ENCODE assay signal across 16 cellular contexts in genomic region chr6:73704798-73705197, GRCh38. TPM values are rescaled to one million over a fixed set of nuclear protein-coding genes. Genes with fewer than 3 reads are reported as not detected.
DNase-seq lines count a peak whose midpoint lies in the region; ATAC-seq, FAIRE-seq and TF ChIP-seq lines count a peak whose summit lies in the region.
"Had no signal": no experiment of that assay in that cellular context is flagged by ENCODE, and none has a peak within 500 bp of the region (broad histone marks: within the 10 kb centered on the region; RNA-seq: fewer than 3 reads in every experiment).

No MANE protein-coding gene starts in this region.

- no TSS peak for BruUV-seq in HepG2 (replicated peaks; lab: Mats Ljungman, UMichigan)

- in situ Hi-C loops in HepG2 (cut with HindIII; ENCODE audit: extremely low pct_ligation_motif_present, low pct_unique_long_range_greater_than_20kb), result no loop called here

- no peaks in the 10 kb centered on the region for H3K36me3 ChIP-seq in HepG2 (replicated peaks in 1 of 2; ENCODE audit: control insufficient read depth in 1 of 2, insufficient read depth in 2 of 2, low read length in 2 of 2)
- no peaks in the 10 kb centered on the region for H3K36me3 ChIP-seq in right lobe of liver
- peaks cover 0 to 5% of the 10 kb centered on the region in 2 donors for H3K36me3 ChIP-seq in muscle layer of duodenum (ENCODE audit: control insufficient read depth in 1 of 2, insufficient read depth in 2 of 2, low read length in 2 of 2)
- H3K36me3 ChIP-seq in vagina, result no peaks in the 10 kb centered on the region
- H3K36me3 ChIP-seq in endodermal cell (ENCODE audit: control insufficient read depth, insufficient read depth, low read length), result no peaks in the 10 kb centered on the region
- H3K36me3 ChIP-seq: HAP-1 had no signal

- H3K4me1 Mint-ChIP-seq in endodermal cell, result no peaks in the 10 kb centered on the region
- H3K4me1 Mint-ChIP-seq: brain had no signal

- intact Hi-C loops in HepG2 (cut with micrococcal nuclease; ENCODE audit: unreplicated experiment) (no loop called here), right lobe of liver (cut with DNase I) (no loop called here), vagina (cut with DNase I) (no loop called here)

- H3K27ac ChIP-seq in HepG2 (ENCODE audit: extremely low read length, insufficient read depth, low read length) (no peak overlapping the region), right lobe of liver (no peak overlapping the region), muscle layer of duodenum (ENCODE audit: low read length) (peak overlapping the region; percentile 66), vagina (peak overlapping the region; percentile 91), endodermal cell (ENCODE audit: low read depth, low read length) (no peak overlapping the region)

- H3K36me3 Mint-ChIP-seq in endodermal cell (ENCODE audit: low read depth), result no peaks in the 10 kb centered on the region
- H3K36me3 Mint-ChIP-seq: brain had no signal

- TF ChIP-seq CTCF in HepG2 (CRISPR knock-in tag; IDR thresholded peaks at IDR 0.05) (no peak), right lobe of liver (IDR thresholded peaks at IDR 0.05) (no peak), choroid plexus epithelial cell (conservative IDR thresholded peaks at IDR 0.05; ENCODE audit: low read depth, low read length) (no peak), vagina (IDR thresholded peaks at IDR 0.05) (no peak), endodermal cell (conservative IDR thresholded peaks at IDR 0.05) (no peak)

- TF ChIP-seq POLR2A in HepG2 (IDR thresholded peaks at IDR 0.05; ENCODE audit: insufficient read depth in 1 of 2, low read depth in 2 of 2, low read length in 2 of 2) (no peak), right lobe of liver (IDR thresholded peaks at IDR 0.05) (no peak), vagina (IDR thresholded peaks at IDR 0.05) (no peak)

- H3K9ac ChIP-seq in HepG2 (ENCODE audit: insufficient read depth, low read depth, low read length), result no peak overlapping the region
- no peak overlapping the region for H3K9ac ChIP-seq in endodermal cell (ENCODE audit: extremely low read depth, low read length, poor library complexity, severe bottlenecking)

- no peak overlapping the region for H2AFZ ChIP-seq in HepG2 (ENCODE audit: low read length)

- H3K4me3 Mint-ChIP-seq in endodermal cell, result no peak overlapping the region
- H3K4me3 Mint-ChIP-seq: brain had no signal

- POLR2A ChIA-PET in HepG2 (lab: Yijun Ruan, JAX), result no interaction called here

- H3K27me3 ChIP-seq in HepG2 (ENCODE audit: control insufficient read depth in 1 of 2, insufficient read depth in 2 of 2, low read length in 2 of 2) (no peaks in the 10 kb centered on the region), right lobe of liver (no peaks in the 10 kb centered on the region), muscle layer of duodenum (ENCODE audit: low read depth, low read length) (no peaks in the 10 kb centered on the region), vagina (no peaks in the 10 kb centered on the region), endodermal cell (ENCODE audit: control insufficient read depth, insufficient read depth, low read length, poor library complexity, severe bottlenecking) (no peaks in the 10 kb centered on the region)

- H3K79me2 ChIP-seq in HepG2 (ENCODE audit: insufficient read depth, low read length), result no peaks in the 10 kb centered on the region

- no peak for ATAC-seq in HepG2
- ATAC-seq in right lobe of liver, result no peak
- no peak for ATAC-seq in GM21515 (IDR thresholded peaks at IDR 0.05; ENCODE audit: unreplicated experiment)

- H3K9me3 Mint-ChIP-seq in endodermal cell, result no peaks in the 10 kb centered on the region
- H3K9me3 Mint-ChIP-seq: brain had no signal

- no peak for DNase-seq in HepG2 (ENCODE audit: low spot score)
- DNase-seq in right lobe of liver, result no peak
- DNase-seq in choroid plexus epithelial cell (ENCODE audit: low read depth), result peak; percentile 29
- DNase-seq in vagina (ENCODE audit: extremely low spot score in 2 of 2), result no peak
- no peak for DNase-seq in stimulated activated CD4-positive, alpha-beta T cell treated with anti-CD3 and anti-CD28 coated beads, Interleukin-4, amount 100 ng/mL, for 1 hour
- DNase-seq in endodermal cell, result no peak
- DNase-seq: activated CD4-positive, CD25-positive, alpha-beta regulatory T cell treated with anti-CD3 and anti-CD28 coated beads, Interleukin-2, amount 50 U/mL, for 72 hours; activated naive CD4-positive, alpha-beta T cell; NCI-H1436 treated with DMSO at 0.1 percent for 48 hours; NCI-H345; stimulated activated CD4-positive, alpha-beta T cell treated with anti-CD3 and anti-CD28 coated beads, Interleukin-12 subunit alpha, Interleukin-12 subunit beta, amount 100 ng/mL, for 4 hours had no signal

- H3K4me1 ChIP-seq in HepG2 (ENCODE audit: insufficient read depth, low read length) (peaks cover 21% of the 10 kb centered on the region), right lobe of liver (no peaks in the 10 kb centered on the region), muscle layer of duodenum (ENCODE audit: control insufficient read depth in 1 of 2, insufficient read depth in 2 of 2, low read length in 2 of 2) (no peaks in the 10 kb centered on the region), vagina (peaks cover 37% of the 10 kb centered on the region), endodermal cell (ENCODE audit: control insufficient read depth, insufficient read depth, low read length) (no peaks in the 10 kb centered on the region)
- H3K4me1 ChIP-seq: HAP-1 had no signal

- FAIRE-seq in HepG2 (lab: Jason Lieb, UNC), result no peak
- FAIRE-seq: islet of Langerhans had no signal

- no peaks in the 10 kb centered on the region for H4K20me1 ChIP-seq in HepG2 (ENCODE audit: insufficient read depth, low read length)

- no peaks in the 10 kb centered on the region for H3K27me3 Mint-ChIP-seq in endodermal cell (ENCODE audit: insufficient read depth)
- H3K27me3 Mint-ChIP-seq: brain had no signal

- CTCF ChIA-PET in HepG2 (lab: Yijun Ruan, JAX; ENCODE audit: low intra/inter-chr PET ratio, low total read pairs), result no interaction called here

- H3K9me3 ChIP-seq in HepG2 (ENCODE audit: low read length) (no peaks in the 10 kb centered on the region), right lobe of liver (no peaks in the 10 kb centered on the region), muscle layer of duodenum (ENCODE audit: control insufficient read depth in 1 of 2, low read length in 2 of 2) (no peaks in the 10 kb centered on the region), vagina (no peaks in the 10 kb centered on the region), endodermal cell (ENCODE audit: control insufficient read depth, low read length) (no peaks in the 10 kb centered on the region)
- H3K9me3 ChIP-seq: HAP-1 had no signal

- H3K4me2 ChIP-seq in HepG2 (ENCODE audit: low read depth, low read length), result 0 out of 2 replicates have a peak overlapping the region, but pooled peaks have one; percentile 30

- H3K27ac Mint-ChIP-seq in endodermal cell, result no peak overlapping the region

- no peak for TF ChIP-seq RAD21 in HepG2 (CRISPR knock-in tag; IDR thresholded peaks at IDR 0.05)

- H3K4me3 ChIP-seq in HepG2 (replicated peaks in 1 of 3; ENCODE audit: insufficient read depth in 1 of 3, low read depth in 2 of 3, low read length in 3 of 3) (no peak overlapping the region), right lobe of liver (no peak overlapping the region), choroid plexus epithelial cell (ENCODE audit: low read depth, low read length) (no peak overlapping the region), muscle layer of duodenum (ENCODE audit: low read depth in 1 of 2, low read length in 2 of 2) (no peak overlapping the region), vagina (no peak overlapping the region), endodermal cell (ENCODE audit: low read length) (no peak overlapping the region)
- H3K4me3 ChIP-seq: HAP-1 had no signal

- TF ChIP-seq EP300 in HepG2 (IDR thresholded peaks at IDR 0.05; ENCODE audit: low read depth in 2 of 2, low read length in 2 of 2) (no peak), HepG2 (CRISPR knock-in tag; IDR thresholded peaks at IDR 0.05; ENCODE audit: borderline replicate concordance) (no peak)

- 89% methylated on average over 4 of the region's 4 CpGs for WGBS in HepG2 (ENCODE audit: low lambda C conversion rate)
- 79% methylated on average over 4 of the region's 4 CpGs for WGBS in right lobe of liver (ENCODE audit: insufficient coverage, low coverage, low lambda C conversion rate, missing lambda C conversion rate)
- WGBS in endodermal cell (ENCODE audit: insufficient coverage in 1 of 2, insufficient read length in 1 of 2), 2 experiments, result 96 to 100% methylated on average over 1 to 4 of the region's 4 CpGs

RNA-seq across cellular contexts. Expression of gene CD109, which starts 8.8 kb away (rescaled TPM):
- total RNA-seq in HepG2 (2016; rRNA removed; fragmentation: Illumina TruSeq; extraction: Trizol) (0.52 and 0.93 TPM in 2 replicates), right lobe of liver (1 to 10 TPM in 3 of 6 experiments, under 1 TPM in 3; 0.35 to 8.4 (median 2.8) TPM), vagina (29.0 TPM), endodermal cell (1 to 10 TPM; 2.0 TPM)
- 0.10 and 0.18 TPM in 2 replicates for total RNA-seq in HepG2 (2016; cell fraction: cytosol; rRNA removed; fragmentation: Illumina TruSeq; extraction: Trizol; ENCODE audit: low read depth)
- 0.70 and 0.82 TPM in 2 replicates for total RNA-seq in HepG2 (2016; cell fraction: insoluble cytoplasmic fraction; rRNA removed; fragmentation: Illumina TruSeq; extraction: Trizol)
- total RNA-seq in HepG2 (2016; cell fraction: membrane; rRNA removed; fragmentation: Illumina TruSeq; extraction: Trizol), result 0.17 and 0.25 TPM in 2 replicates
- 2.2 and 2.4 TPM in 2 replicates for total RNA-seq in HepG2 (2016; cell fraction: nucleus; rRNA removed; fragmentation: Illumina TruSeq; extraction: Trizol)
- polyA plus RNA-seq in HepG2 (2011; rRNA removed), result 1.7 and 2.1 TPM in 2 replicates
- polyA plus RNA-seq in HepG2 (2011; cell fraction: cytosol; rRNA removed), result 0.98 and 1.5 TPM in 2 replicates
- polyA plus RNA-seq in HepG2 (2011; cell fraction: nucleus; rRNA removed), result 0.93 and 1.00 TPM in 2 replicates
- 1.0 and 1.1 TPM in 2 replicates for polyA plus RNA-seq in HepG2 (2012)
- 0.01 and 0.02 TPM in 2 replicates for polyA plus RNA-seq in HepG2 (2016; cell fraction: cytosol; fragmentation: Illumina TruSeq; extraction: Trizol; ENCODE audit: low read depth)
- 0.32 and 0.53 TPM in 2 replicates for polyA plus RNA-seq in HepG2 (2016; cell fraction: insoluble cytoplasmic fraction; fragmentation: Illumina TruSeq; extraction: Trizol; ENCODE audit: low read depth)
- 0.07 and 0.09 TPM in 2 replicates for polyA plus RNA-seq in HepG2 (2016; cell fraction: membrane; fragmentation: Illumina TruSeq; extraction: Trizol; ENCODE audit: low read depth)
- 1.1 and 1.2 TPM in 2 replicates for polyA plus RNA-seq in HepG2 (2016; cell fraction: nucleus; fragmentation: Illumina TruSeq; extraction: Trizol; ENCODE audit: insufficient read depth, low read depth)
- polyA minus RNA-seq in HepG2 (2011; rRNA and poly(A)+ RNA removed; ENCODE audit: low replicate concordance), result 1.7 and 14.6 TPM in 2 replicates
- 2.8 and 4.2 TPM in 2 replicates for polyA minus RNA-seq in HepG2 (2011; cell fraction: cytosol; rRNA and poly(A)+ RNA removed)
- 4.1 and 4.4 TPM in 2 replicates for polyA minus RNA-seq in HepG2 (2011; cell fraction: nucleus; rRNA and poly(A)+ RNA removed)
- 1.0 TPM for polyA plus RNA-seq in endodermal cell (2013, experiment 1 of 2)
- 0.87 TPM for polyA plus RNA-seq in endodermal cell (2013, experiment 2 of 2)

RNA-seq across cellular contexts. Expression of gene SLC17A5, which starts 51.0 kb away (rescaled TPM):
- 13.6 and 20.5 TPM in 2 replicates for total RNA-seq in HepG2 (2016; rRNA removed; fragmentation: Illumina TruSeq; extraction: Trizol)
- 3.7 and 4.7 TPM in 2 replicates for total RNA-seq in HepG2 (2016; cell fraction: cytosol; rRNA removed; fragmentation: Illumina TruSeq; extraction: Trizol; ENCODE audit: low read depth)
- total RNA-seq in HepG2 (2016; cell fraction: insoluble cytoplasmic fraction; rRNA removed; fragmentation: Illumina TruSeq; extraction: Trizol), result 13.3 and 21.0 TPM in 2 replicates
- 9.9 and 11.7 TPM in 2 replicates for total RNA-seq in HepG2 (2016; cell fraction: membrane; rRNA removed; fragmentation: Illumina TruSeq; extraction: Trizol)
- total RNA-seq in HepG2 (2016; cell fraction: nucleus; rRNA removed; fragmentation: Illumina TruSeq; extraction: Trizol), result 16.3 and 20.4 TPM in 2 replicates
- 13.3 and 18.3 TPM in 2 replicates for polyA plus RNA-seq in HepG2 (2011; rRNA removed)
- polyA plus RNA-seq in HepG2 (2011; cell fraction: cytosol; rRNA removed), result 12.6 and 15.5 TPM in 2 replicates
- 2.8 and 4.1 TPM in 2 replicates for polyA plus RNA-seq in HepG2 (2011; cell fraction: nucleus; rRNA removed)
- polyA plus RNA-seq in HepG2 (2012), result 10.0 and 11.8 TPM in 2 replicates
- 1.8 and 2.4 TPM in 2 replicates for polyA plus RNA-seq in HepG2 (2016; cell fraction: cytosol; fragmentation: Illumina TruSeq; extraction: Trizol; ENCODE audit: low read depth)
- 10.8 and 11.9 TPM in 2 replicates for polyA plus RNA-seq in HepG2 (2016; cell fraction: insoluble cytoplasmic fraction; fragmentation: Illumina TruSeq; extraction: Trizol; ENCODE audit: low read depth)
- polyA plus RNA-seq in HepG2 (2016; cell fraction: membrane; fragmentation: Illumina TruSeq; extraction: Trizol; ENCODE audit: low read depth), result 5.8 and 6.1 TPM in 2 replicates
- 19.5 and 20.0 TPM in 2 replicates for polyA plus RNA-seq in HepG2 (2016; cell fraction: nucleus; fragmentation: Illumina TruSeq; extraction: Trizol; ENCODE audit: insufficient read depth, low read depth)
- polyA minus RNA-seq in HepG2 (2011; rRNA and poly(A)+ RNA removed; ENCODE audit: low replicate concordance), result 13.3 and 27.2 TPM in 2 replicates
- polyA minus RNA-seq in HepG2 (2011; cell fraction: cytosol; rRNA and poly(A)+ RNA removed), result 13.9 and 15.0 TPM in 2 replicates
- 10.9 and 14.3 TPM in 2 replicates for polyA minus RNA-seq in HepG2 (2011; cell fraction: nucleus; rRNA and poly(A)+ RNA removed)
- total RNA-seq in right lobe of liver, result 10 to 100 TPM; 12.8 to 23.9 (median 15.2) TPM
- total RNA-seq in vagina, result 10.1 TPM
- 1 to 10 TPM; 4.4 to 8.3 TPM for total RNA-seq in endodermal cell
- polyA plus RNA-seq in endodermal cell (2013, experiment 1 of 2), result 9.7 TPM
- polyA plus RNA-seq in endodermal cell (2013, experiment 2 of 2), result 9.0 TPM

Comparison
In these comparisons a context has a peak if more than half of its experiments do, and no peak if none do; other contexts are left out.
1. H3K27ac ChIP-seq: peak in muscle layer of duodenum (single experiment) and vagina (single experiment); none in HepG2 (single experiment), right lobe of liver (0 of 3) and endodermal cell (single experiment).